ENCODE assay signal across 7 cellular contexts in the genomic region with DNA sequence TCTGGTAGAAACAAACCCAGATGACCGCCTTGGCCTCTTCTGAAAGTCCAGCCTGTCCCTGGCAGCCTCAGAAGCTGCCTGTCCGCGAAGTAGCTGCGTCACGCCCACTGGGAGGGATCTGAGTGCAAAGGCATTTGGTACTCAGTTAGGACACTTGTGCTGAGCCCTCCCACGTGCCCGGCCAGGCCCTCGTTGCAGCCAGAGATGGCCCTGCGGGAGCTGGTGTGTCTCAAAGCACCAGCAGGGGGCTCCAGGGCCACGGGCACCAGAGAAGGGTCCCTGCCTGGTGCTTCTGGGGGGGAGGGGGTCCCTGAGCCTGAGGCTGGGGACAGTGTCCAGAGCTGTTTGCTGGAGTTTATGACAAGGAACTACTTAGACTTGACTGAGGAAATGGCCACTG. TPM values are rescaled to one million over a fixed set of nuclear protein-coding genes. Genes with fewer than 3 reads are reported as not detected.
DNase-seq lines count a peak whose midpoint lies in the region; ATAC-seq, FAIRE-seq and TF ChIP-seq lines count a peak whose summit lies in the region.
"Had no signal": no experiment of that assay in that cellular context is flagged by ENCODE, and none has a peak within 500 bp of the region (broad histone marks: within the 10 kb centered on the region; RNA-seq: fewer than 3 reads in every experiment).

No MANE protein-coding gene starts in this region.

- no TSS peak for BruUV-seq in K562 (replicated peaks; lab: Mats Ljungman, UMichigan)

- H3K4me1 ChIP-seq in K562 (replicated peaks in 1 of 2; ENCODE audit: control insufficient read depth in 2 of 2, insufficient read depth in 2 of 2, low read length in 2 of 2) (peaks cover 5 to 45% of the 10 kb centered on the region in 2 experiments; a peak in 3 of 5 replicates), neural progenitor cell (peaks cover 10% of the 10 kb centered on the region)

- no peak overlapping the region for H3K27ac Mint-ChIP-seq in neural progenitor cell
- H3K27ac Mint-ChIP-seq: activated naive CD4-positive, alpha-beta T cell treated with anti-CD3 and anti-CD28 coated beads, Interleukin-2, amount 50 U/mL, for 24 hours had no signal

- ATAC-seq in K562 (peak; percentile 67), GM21723 (IDR thresholded peaks at IDR 0.05; ENCODE audit: unreplicated experiment) (no peak), GM18520 (IDR thresholded peaks at IDR 0.05; ENCODE audit: unreplicated experiment) (no peak)

- no peak overlapping the region for H3K4me3 Mint-ChIP-seq in neural progenitor cell
- H3K4me3 Mint-ChIP-seq: activated naive CD4-positive, alpha-beta T cell treated with anti-CD3 and anti-CD28 coated beads, Interleukin-2, amount 50 U/mL, for 24 hours had no signal

- H4K20me1 ChIP-seq in K562 (replicated peaks; ENCODE audit: control insufficient read depth, insufficient read depth, low read length) (0 out of 2 replicates have a peak, but pooled peaks cover 3% of the 10 kb centered on the region), neural progenitor cell (ENCODE audit: low read depth) (peaks cover 44% of the 10 kb centered on the region)

- peaks cover 3% of the 10 kb centered on the region for H3F3A ChIP-seq in neural progenitor cell (ENCODE audit: low read depth)

- TF ChIP-seq EP300 in K562 (IDR thresholded peaks at IDR 0.05; ENCODE audit: low read length): no peak

- H3K9ac ChIP-seq in K562 (ENCODE audit: insufficient read depth in 1 of 2, low read depth in 2 of 2, low read length in 2 of 2) (no peak overlapping the region; a peak in 1 of 4 replicates), neural progenitor cell (no peak overlapping the region)

- H3K9me3 ChIP-seq in K562 (replicated peaks; ENCODE audit: control insufficient read depth, insufficient read depth, low read depth, low read length) (peaks cover 5% of the 10 kb centered on the region; the same call in 1 of the 2 replicates), neural progenitor cell (ENCODE audit: low read depth) (no peaks in the 10 kb centered on the region)

- TF ChIP-seq RAD21 in K562 (CRISPR knock-in tag; conservative IDR thresholded peaks at IDR 0.05 in 1 of 2, IDR thresholded peaks at IDR 0.05 in 1 of 2): no peak

- H3K4me2 ChIP-seq in K562 (ENCODE audit: insufficient read depth, low read length) (no peak overlapping the region), neural progenitor cell (no peak overlapping the region)

- H2AFZ ChIP-seq in K562 (ENCODE audit: low read depth, low read length) (no peak overlapping the region), neural progenitor cell (replicated peaks) (no peak overlapping the region)

- POLR2A ChIA-PET in K562 (lab: Yijun Ruan, JAX): no interaction called here

- CTCF ChIA-PET in K562 (lab: Yijun Ruan, JAX; ENCODE audit: low intra/inter-chr PET ratio): no interaction called here

- TF ChIP-seq CTCF in GM13977 (IDR thresholded peaks at IDR 0.05; ENCODE audit: extremely low read depth, insufficient read depth, missing control alignments) (peak; percentile 45), K562 (IDR thresholded peaks at IDR 0.05 in 2 of 3, conservative IDR thresholded peaks at IDR 0.05 in 1 of 3; ENCODE audit: insufficient read depth in 2 of 3, low read depth in 1 of 3, low read length in 3 of 3) (peak; percentile 29 to 56 (median 35)), neural progenitor cell (IDR thresholded peaks at IDR 0.05) (peak; percentile 52)

- no peak overlapping the region for H3K4me3 ChIP-seq in K562
- H3K4me3 ChIP-seq in neural progenitor cell: no peak overlapping the region

- H3K36me3 ChIP-seq in K562 (ENCODE audit: control insufficient read depth, insufficient read depth, low read length): peaks cover 48% of the 10 kb centered on the region
- H3K36me3 ChIP-seq in neural progenitor cell: peaks cover 12% of the 10 kb centered on the region

- H3K36me3 Mint-ChIP-seq in neural progenitor cell: peaks cover 36% of the 10 kb centered on the region

- no peaks in the 10 kb centered on the region for H3K9me1 ChIP-seq in K562 (ENCODE audit: control insufficient read depth, insufficient read depth, low read length)

- H3K9me3 Mint-ChIP-seq in neural progenitor cell: peaks cover 4% of the 10 kb centered on the region
- H3K9me3 Mint-ChIP-seq: activated naive CD4-positive, alpha-beta T cell treated with anti-CD3 and anti-CD28 coated beads, Interleukin-2, amount 50 U/mL, for 24 hours had no signal

- DNase-seq in GM13977 (ENCODE audit: low spot score): no peak
- peak; percentile 38 to 44 (median 43) for DNase-seq in K562 (ENCODE audit: extremely low read depth in 1 of 4, low spot score in 3 of 4)
- DNase-seq in neural progenitor cell (ENCODE audit: low spot score): peak; percentile 70
- no peak for DNase-seq in hippocampal formation (lab: John Stamatoyannopoulos, UW)

- intact Hi-C loops in K562 (cut with micrococcal nuclease): no loop called here

- H3K27me3 ChIP-seq in K562 (ENCODE audit: control insufficient read depth in 2 of 2, insufficient read depth in 2 of 2, low read length in 2 of 2): no peaks in the 10 kb centered on the region
- H3K27me3 ChIP-seq in neural progenitor cell: peaks cover 5% of the 10 kb centered on the region

- in situ Hi-C loops in GM13977 (cut with MboI; ENCODE audit: low pct_unique_long_range_greater_than_20kb, low sequenced_read_pairs, unreplicated experiment) (loop anchor here (10.0 kb wide), 1 partner anchor 62 kb away; no protein-coding TSS in a partner anchor), K562 (cut with MboI) (no loop called here)

- H3K27ac ChIP-seq in K562 (ENCODE audit: extremely low read depth, low read depth, low read length) (no peak overlapping the region), neural progenitor cell (no peak overlapping the region)

- FAIRE-seq in K562 (lab: Jason Lieb, UNC): no peak

- H3K79me2 ChIP-seq in K562 (ENCODE audit: control insufficient read depth, insufficient read depth, low read length): peaks cover 15% of the 10 kb centered on the region
- H3K79me2 ChIP-seq in neural progenitor cell (ENCODE audit: low read depth): peaks cover 24% of the 10 kb centered on the region

- 74% methylated on average over 6 of the region's 10 CpGs for WGBS in K562 (ENCODE audit: insufficient coverage, low coverage, missing lambda C conversion rate)

- peaks cover 19% of the 10 kb centered on the region for H3K4me1 Mint-ChIP-seq in neural progenitor cell

- TF ChIP-seq POLR2A in K562 (conservative IDR thresholded peaks at IDR 0.05): no peak

- H3K27me3 Mint-ChIP-seq in neural progenitor cell (ENCODE audit: insufficient read depth, low read depth): peaks cover 6% of the 10 kb centered on the region
- H3K27me3 Mint-ChIP-seq: activated naive CD4-positive, alpha-beta T cell treated with anti-CD3 and anti-CD28 coated beads, Interleukin-2, amount 50 U/mL, for 24 hours had no signal

RNA-seq across cellular contexts. Expression of a gene that starts 5.8 kb away (rescaled TPM):
- total RNA-seq in K562 (2011; cell fraction: chromatin; rRNA removed; ENCODE audit: low replicate concordance): 12.6 and 38.1 TPM in 2 replicates
- 37.1 and 42.4 TPM in 2 replicates for total RNA-seq in K562 (2011; cell fraction: nucleolus; rRNA removed)
- total RNA-seq in K562 (2011; cell fraction: nucleoplasm; rRNA removed): 17.2 and 22.2 TPM in 2 replicates
- total RNA-seq in K562 (2014; rRNA removed) (23.5 and 30.4 TPM in 2 replicates), K562 (2014; rRNA removed; fragmentation: Illumina TruSeq; extraction: Trizol) (0.93 and 1.8 TPM in 2 replicates), K562 (2015; rRNA removed; fragmentation: Illumina TruSeq; extraction: Trizol) (8.3 and 9.2 TPM in 2 replicates), K562 (2021) (22.6 and 24.4 TPM in 2 replicates), neural progenitor cell (ENCODE audit: low replicate concordance) (7.6 and 20.8 TPM in 2 replicates)
- polyA plus RNA-seq in K562 (2011; rRNA removed) (9.7 and 14.9 TPM in 2 replicates), K562 (2014; fragmentation: Illumina TruSeq; extraction: Trizol) (2.2 and 11.6 TPM in 2 replicates), K562 (2014; fragmentation: Nextera tagmentation; extraction: Ambion mirVana) (under 1 TPM; 0.37 to 0.84 TPM), K562 (2014; rRNA removed) (24.3 and 24.9 TPM in 2 replicates)
- polyA plus RNA-seq in K562 (2011; cell fraction: cytosol; rRNA removed): 19.8 and 41.1 TPM in 2 replicates
- 43.7 and 74.3 TPM in 2 replicates for polyA plus RNA-seq in K562 (2011; cell fraction: nucleus; rRNA removed)
- 15.4 and 21.7 TPM in 2 replicates for polyA plus RNA-seq in K562 (2012)
- polyA minus RNA-seq in K562 (2011; rRNA and poly(A)+ RNA removed): 3.3 and 5.5 TPM in 2 replicates
- 8.8 and 11.2 TPM in 2 replicates for polyA minus RNA-seq in K562 (2011; cell fraction: cytosol; rRNA and poly(A)+ RNA removed)
- 7.8 TPM in 2 replicates for polyA minus RNA-seq in K562 (2011; cell fraction: nucleus; rRNA and poly(A)+ RNA removed)

RNA-seq across cellular contexts. Expression of a gene that starts 20.9 kb away (rescaled TPM):
- total RNA-seq in K562 (2011; cell fraction: chromatin; rRNA removed; ENCODE audit: low replicate concordance): 44.8 and 168 TPM in 2 replicates
- 130 and 141 TPM in 2 replicates for total RNA-seq in K562 (2011; cell fraction: nucleolus; rRNA removed)
- total RNA-seq in K562 (2011; cell fraction: nucleoplasm; rRNA removed): 69.2 and 70.6 TPM in 2 replicates
- total RNA-seq in K562 (2014; rRNA removed): 41.2 and 49.8 TPM in 2 replicates
- total RNA-seq in K562 (2014; rRNA removed; fragmentation: Illumina TruSeq; extraction: Trizol): 1.4 and 2.8 TPM in 2 replicates
- total RNA-seq in K562 (2015; rRNA removed; fragmentation: Illumina TruSeq; extraction: Trizol): 14.0 and 14.7 TPM in 2 replicates
- 55.3 and 59.3 TPM in 2 replicates for total RNA-seq in K562 (2021)
- 24.3 and 35.9 TPM in 2 replicates for polyA plus RNA-seq in K562 (2011; rRNA removed)
- polyA plus RNA-seq in K562 (2011; cell fraction: cytosol; rRNA removed): 27.7 and 49.1 TPM in 2 replicates
- 268 and 323 TPM in 2 replicates for polyA plus RNA-seq in K562 (2011; cell fraction: nucleus; rRNA removed)
- polyA plus RNA-seq in K562 (2012): 38.7 and 63.6 TPM in 2 replicates
- 7.7 and 20.3 TPM in 2 replicates for polyA plus RNA-seq in K562 (2014; fragmentation: Illumina TruSeq; extraction: Trizol)
- under 1 TPM; 0.08 to 0.59 TPM for polyA plus RNA-seq in K562 (2014; fragmentation: Nextera tagmentation; extraction: Ambion mirVana)
- 62.0 and 62.9 TPM in 2 replicates for polyA plus RNA-seq in K562 (2014; rRNA removed)
- polyA minus RNA-seq in K562 (2011; rRNA and poly(A)+ RNA removed): 4.1 and 8.2 TPM in 2 replicates
- polyA minus RNA-seq in K562 (2011; cell fraction: cytosol; rRNA and poly(A)+ RNA removed): 15.3 and 18.4 TPM in 2 replicates
- polyA minus RNA-seq in K562 (2011; cell fraction: nucleus; rRNA and poly(A)+ RNA removed): 21.8 and 25.8 TPM in 2 replicates
- total RNA-seq in neural progenitor cell (ENCODE audit: low replicate concordance): 15.4 and 37.4 TPM in 2 replicates

RNA-seq across cellular contexts. Expression of a gene that starts 36.1 kb away (rescaled TPM):
- 2.9 and 7.9 TPM in 2 replicates for total RNA-seq in K562 (2011; cell fraction: chromatin; rRNA removed; ENCODE audit: low replicate concordance)
- total RNA-seq in K562 (2011; cell fraction: nucleolus; rRNA removed): 4.5 and 5.7 TPM in 2 replicates
- total RNA-seq in K562 (2011; cell fraction: nucleoplasm; rRNA removed): 4.0 and 4.1 TPM in 2 replicates
- total RNA-seq in K562 (2014; rRNA removed): 0.61 and 1.0 TPM in 2 replicates
- 0.06 and 0.07 TPM in 2 replicates for total RNA-seq in K562 (2014; rRNA removed; fragmentation: Illumina TruSeq; extraction: Trizol)
- total RNA-seq in K562 (2015; rRNA removed; fragmentation: Illumina TruSeq; extraction: Trizol): 0.15 and 0.29 TPM in 2 replicates
- 3.0 and 3.9 TPM in 2 replicates for total RNA-seq in K562 (2021)
- 1.1 and 1.7 TPM in 2 replicates for polyA plus RNA-seq in K562 (2011; rRNA removed)
- polyA plus RNA-seq in K562 (2011; cell fraction: cytosol; rRNA removed): 2.4 and 3.0 TPM in 2 replicates
- 7.8 and 9.9 TPM in 2 replicates for polyA plus RNA-seq in K562 (2011; cell fraction: nucleus; rRNA removed)
- 2.1 and 7.6 TPM in 2 replicates for polyA plus RNA-seq in K562 (2012)
- polyA plus RNA-seq in K562 (2014; fragmentation: Illumina TruSeq; extraction: Trizol): 0.22 and 0.72 TPM in 2 replicates
- under 1 TPM in 1 of 2 experiments, not detected in 1; 0.01 TPM for polyA plus RNA-seq in K562 (2014; fragmentation: Nextera tagmentation; extraction: Ambion mirVana)
- polyA plus RNA-seq in K562 (2014; rRNA removed): 1.7 and 1.9 TPM in 2 replicates
- 0.24 and 0.60 TPM in 2 replicates for polyA minus RNA-seq in K562 (2011; rRNA and poly(A)+ RNA removed)
- polyA minus RNA-seq in K562 (2011; cell fraction: cytosol; rRNA and poly(A)+ RNA removed): 1.1 and 2.9 TPM in 2 replicates
- polyA minus RNA-seq in K562 (2011; cell fraction: nucleus; rRNA and poly(A)+ RNA removed): 1.2 and 1.7 TPM in 2 replicates
- 0.88 and 1.9 TPM in 2 replicates for total RNA-seq in neural progenitor cell (ENCODE audit: low replicate concordance)

RNA-seq across cellular contexts. Expression of a gene that starts 38.2 kb away (rescaled TPM):
- total RNA-seq in K562 (2011; cell fraction: chromatin; rRNA removed; ENCODE audit: low replicate concordance): 86.7 and 211 TPM in 2 replicates
- total RNA-seq in K562 (2011; cell fraction: nucleolus; rRNA removed): 112 and 120 TPM in 2 replicates
- 93.7 and 97.5 TPM in 2 replicates for total RNA-seq in K562 (2011; cell fraction: nucleoplasm; rRNA removed)
- 23.2 and 25.1 TPM in 2 replicates for total RNA-seq in K562 (2014; rRNA removed)
- total RNA-seq in K562 (2014; rRNA removed; fragmentation: Illumina TruSeq; extraction: Trizol): 4.1 and 6.0 TPM in 2 replicates
- 9.7 and 10.3 TPM in 2 replicates for total RNA-seq in K562 (2015; rRNA removed; fragmentation: Illumina TruSeq; extraction: Trizol)
- total RNA-seq in K562 (2021): 31.1 and 33.0 TPM in 2 replicates
- polyA plus RNA-seq in K562 (2011; rRNA removed): 10.1 and 17.7 TPM in 2 replicates
- 9.3 and 11.7 TPM in 2 replicates for polyA plus RNA-seq in K562 (2011; cell fraction: cytosol; rRNA removed)
- 166 and 249 TPM in 2 replicates for polyA plus RNA-seq in K562 (2011; cell fraction: nucleus; rRNA removed)
- 20.0 and 26.5 TPM in 2 replicates for polyA plus RNA-seq in K562 (2012)
- 9.3 and 15.1 TPM in 2 replicates for polyA plus RNA-seq in K562 (2014; fragmentation: Illumina TruSeq; extraction: Trizol)
- polyA plus RNA-seq in K562 (2014; fragmentation: Nextera tagmentation; extraction: Ambion mirVana): 1 to 10 TPM in 1 of 2 experiments, under 1 TPM in 1; 0.76 to 1.2 TPM
- polyA plus RNA-seq in K562 (2014; rRNA removed): 26.8 and 29.9 TPM in 2 replicates
- polyA minus RNA-seq in K562 (2011; rRNA and poly(A)+ RNA removed): 6.7 and 8.2 TPM in 2 replicates
- polyA minus RNA-seq in K562 (2011; cell fraction: cytosol; rRNA and poly(A)+ RNA removed): 13.2 and 14.6 TPM in 2 replicates
- polyA minus RNA-seq in K562 (2011; cell fraction: nucleus; rRNA and poly(A)+ RNA removed): 31.4 and 35.8 TPM in 2 replicates
- 16.9 and 44.6 TPM in 2 replicates for total RNA-seq in neural progenitor cell (ENCODE audit: low replicate concordance)

RNA-seq across cellular contexts. Expression of a gene that starts 44.5 kb away (rescaled TPM):
- total RNA-seq in K562 (2011; cell fraction: chromatin; rRNA removed; ENCODE audit: low replicate concordance): 57.0 and 254 TPM in 2 replicates
- total RNA-seq in K562 (2011; cell fraction: nucleolus; rRNA removed): 188 and 225 TPM in 2 replicates
- total RNA-seq in K562 (2011; cell fraction: nucleoplasm; rRNA removed): 102 and 109 TPM in 2 replicates
- 16.4 and 21.4 TPM in 2 replicates for total RNA-seq in K562 (2014; rRNA removed)
- total RNA-seq in K562 (2014; rRNA removed; fragmentation: Illumina TruSeq; extraction: Trizol): 1.2 and 2.1 TPM in 2 replicates
- 7.0 and 10.9 TPM in 2 replicates for total RNA-seq in K562 (2015; rRNA removed; fragmentation: Illumina TruSeq; extraction: Trizol)
- total RNA-seq in K562 (2021): 37.3 and 44.2 TPM in 2 replicates
- polyA plus RNA-seq in K562 (2011; rRNA removed): 6.5 and 18.6 TPM in 2 replicates
- polyA plus RNA-seq in K562 (2011; cell fraction: cytosol; rRNA removed): 4.8 and 5.9 TPM in 2 replicates
- 164 and 214 TPM in 2 replicates for polyA plus RNA-seq in K562 (2011; cell fraction: nucleus; rRNA removed)
- polyA plus RNA-seq in K562 (2012): 34.6 and 75.5 TPM in 2 replicates
- polyA plus RNA-seq in K562 (2014; fragmentation: Illumina TruSeq; extraction: Trizol): 6.3 and 14.4 TPM in 2 replicates
- polyA plus RNA-seq in K562 (2014; fragmentation: Nextera tagmentation; extraction: Ambion mirVana): under 1 TPM; 0.10 to 0.23 TPM
- polyA plus RNA-seq in K562 (2014; rRNA removed): 29.0 and 35.7 TPM in 2 replicates
- polyA minus RNA-seq in K562 (2011; rRNA and poly(A)+ RNA removed): 4.3 and 5.1 TPM in 2 replicates
- 6.0 and 17.9 TPM in 2 replicates for polyA minus RNA-seq in K562 (2011; cell fraction: cytosol; rRNA and poly(A)+ RNA removed)
- 43.8 and 48.3 TPM in 2 replicates for polyA minus RNA-seq in K562 (2011; cell fraction: nucleus; rRNA and poly(A)+ RNA removed)
- 5.4 and 27.6 TPM in 2 replicates for total RNA-seq in neural progenitor cell (ENCODE audit: low replicate concordance)

Comparison
In these comparisons a context has a peak if more than half of its experiments do, and no peak if none do; other contexts are left out.
1. DNase-seq: peak in K562 (4 of 4) and neural progenitor cell (single experiment); none in GM13977 (single experiment) and hippocampal formation (0 of 2).
2. Peak in every context shown above with its lines, with median percentiles within 50 percentile points of each other: CTCF ChIP-seq.